Comparison of ENCODE assay signal across 8 cellular contexts in genomic region chr17:64134216-64134970, GRCh38.
"Had no signal": no experiment of that assay in that cellular context is flagged by ENCODE, and none has a peak within 500 bp of the region (broad histone marks: within the 10 kb centered on the region; RNA-seq: fewer than 3 reads in every experiment).

No MANE protein-coding gene starts in this region.

- H3K9me3 Mint-ChIP-seq: IgD-negative memory B cell had no signal

- H3K27ac Mint-ChIP-seq: IgD-negative memory B cell had no signal

- H3K4me3 ChIP-seq: K562, SJSA1, SK-N-MC had no signal

- H3K27me3 Mint-ChIP-seq: IgD-negative memory B cell had no signal

- DNase-seq: NCI-H2107, Right ventricle myocardium superior, SIG-M5 had no signal

- H3K27ac ChIP-seq: KMS-11, SJSA1, SK-N-MC had no signal

- H3K9ac ChIP-seq: KMS-11 had no signal

- H3K9me3 ChIP-seq: SJSA1 had no signal
